Comparison of ENCODE assay signal across 8 cellular contexts in genomic region chr2:42494434-42495233, GRCh38. TPM values are rescaled to one million over a fixed set of nuclear protein-coding genes. Genes with fewer than 3 reads are reported as not detected.
DNase-seq lines count a peak whose midpoint lies in the region; TF ChIP-seq lines count a peak whose summit lies in the region.

No MANE protein-coding gene starts in this region.

- H3K27me3 ChIP-seq in H7 (ENCODE audit: control insufficient read depth, insufficient read depth, low read length) = peaks cover 26% of the 10 kb centered on the region
- no peaks in the 10 kb centered on the region for H3K27me3 ChIP-seq in MM.1S (replicated peaks; ENCODE audit: insufficient read depth, low read length)
- H3K27me3 ChIP-seq in SJCRH30 = no peaks in the 10 kb centered on the region
- H3K27me3 ChIP-seq in osteoblast (ENCODE audit: insufficient read depth, low read length) = peaks cover 42% of the 10 kb centered on the region
- no peaks in the 10 kb centered on the region for H3K27me3 ChIP-seq in testis

- H3K4me3 ChIP-seq in H7 (ENCODE audit: insufficient read depth, low read depth, low read length) = peak overlapping the region; percentile 73
- H3K4me3 ChIP-seq in MM.1S (ENCODE audit: low read length) = peak overlapping the region; percentile 96
- H3K4me3 ChIP-seq in SJCRH30 = peak overlapping the region; percentile 23
- peak overlapping the region; percentile 67 for H3K4me3 ChIP-seq in osteoblast (ENCODE audit: insufficient read depth, low read length)
- H3K4me3 ChIP-seq in testis = peak overlapping the region; percentile 70 to 72

- H2AFZ ChIP-seq in MM.1S (ENCODE audit: low read length) = peak overlapping the region; percentile 95
- H2AFZ ChIP-seq in osteoblast (ENCODE audit: low read length) = peak overlapping the region; percentile 66

- peak; percentile 85 for TF ChIP-seq CTCF in MM.1S (IDR thresholded peaks at IDR 0.05; ENCODE audit: low read length)
- peak; percentile 94 for TF ChIP-seq CTCF in osteoblast (IDR thresholded peaks at IDR 0.05; ENCODE audit: extremely low read depth, low read depth, low read length)
- peak; percentile 70 to 95 (median 87) for TF ChIP-seq CTCF in testis (IDR thresholded peaks at IDR 0.05)

- H3K36me3 ChIP-seq in H7 (replicated peaks; ENCODE audit: control insufficient read depth, insufficient read depth, low read length) = no peaks in the 10 kb centered on the region; the same call in 1 of the 2 replicates
- no peaks in the 10 kb centered on the region for H3K36me3 ChIP-seq in MM.1S (replicated peaks; ENCODE audit: insufficient read depth, low read length)
- no peaks in the 10 kb centered on the region for H3K36me3 ChIP-seq in SJCRH30
- H3K36me3 ChIP-seq in osteoblast (ENCODE audit: insufficient read depth, low read length) = no peaks in the 10 kb centered on the region
- H3K36me3 ChIP-seq in testis (ENCODE audit: low read depth, missing control alignments) = no peaks in the 10 kb centered on the region

- 1% methylated on average over 35 to 36 of the region's 59 CpGs for WGBS in testis, 2 donors

- peak overlapping the region; percentile 70 for H3K9ac ChIP-seq in MM.1S (ENCODE audit: low read length)

- no peak for TF ChIP-seq POLR2A in testis (IDR thresholded peaks at IDR 0.05)

- no peaks in the 10 kb centered on the region for H3K79me2 ChIP-seq in MM.1S (ENCODE audit: low read length)
- H3K79me2 ChIP-seq in osteoblast (ENCODE audit: insufficient read depth, low read length) = no peaks in the 10 kb centered on the region

- peaks cover 9% of the 10 kb centered on the region; the same call in 1 of the 2 replicates for H3K4me1 ChIP-seq in MM.1S (ENCODE audit: low read length)
- H3K4me1 ChIP-seq in SJCRH30 = peaks cover 7% of the 10 kb centered on the region
- peaks cover 10% of the 10 kb centered on the region for H3K4me1 ChIP-seq in osteoblast (ENCODE audit: insufficient read depth, low read length)
- H3K4me1 ChIP-seq in testis = peaks cover 6% of the 10 kb centered on the region

- H3K27ac ChIP-seq in MM.1S (ENCODE audit: low read length) (peak overlapping the region; percentile 51; the same call in 1 of the 2 replicates), SJCRH30 (no peak overlapping the region; the same call in 1 of the 2 replicates), osteoblast (ENCODE audit: low read depth, low read length) (no peak overlapping the region), testis (peak overlapping the region; percentile 79 to 90)

- no peaks in the 10 kb centered on the region for H3K9me2 ChIP-seq in MM.1S (replicated peaks; ENCODE audit: insufficient read depth, low read length)

- H3K4me2 ChIP-seq in MM.1S (ENCODE audit: low read depth, low read length) (peak overlapping the region; percentile 99), osteoblast (ENCODE audit: insufficient read depth, low read length) (peak overlapping the region; percentile 76)

- H3K9me3 ChIP-seq in MM.1S (replicated peaks; ENCODE audit: insufficient read depth, low read length) (no peaks in the 10 kb centered on the region), SJCRH30 (replicated peaks) (no peaks in the 10 kb centered on the region; the same call in none of the 2 replicates), osteoblast (ENCODE audit: low read depth, low read length) (no peaks in the 10 kb centered on the region), testis (no peaks in the 10 kb centered on the region)

- intact Hi-C loops in testis (cut with DNase I; ENCODE audit: low total_unique reads) = no loop called here

- peak; percentile 69 for DNase-seq in EH (ENCODE audit: low read depth)
- DNase-seq in H7 = peak; percentile 86
- DNase-seq in MM.1S = peak; percentile 90
- peak; percentile 74 to 92 for DNase-seq in SJCRH30
- peak; percentile 76 for DNase-seq in activated naive CD4-positive, alpha-beta T cell treated with Interleukin-2 at 50 U/mL for 16 hours
- DNase-seq in globus pallidus (ENCODE audit: low spot score) = peak; percentile 61
- peak; percentile 94 for DNase-seq in osteoblast (ENCODE audit: insufficient read length, low spot score, missing footprints)
- peak; percentile 86 for DNase-seq in testis

- peaks cover 9% of the 10 kb centered on the region; the same call in 1 of the 2 replicates for H3F3A ChIP-seq in MM.1S (ENCODE audit: insufficient read depth, low read length)

- H4K20me1 ChIP-seq in MM.1S (ENCODE audit: insufficient read depth, low read length) (no peaks in the 10 kb centered on the region), osteoblast (ENCODE audit: insufficient read depth, low read length) (no peaks in the 10 kb centered on the region)

RNA-seq across cellular contexts. Expression of gene KCNG3, which starts 0.9 kb away (rescaled TPM):
- total RNA-seq in H7 (2014; rRNA removed; shearing (Covaris generic)) = 2.7 and 5.4 TPM in 2 replicates
- 0.03 and 0.06 TPM in 2 replicates for total RNA-seq in SJCRH30 (2014; rRNA removed; shearing (Covaris generic))
- under 0.01 TPM in 1 of 2 replicates, not detected in the other for total RNA-seq in osteoblast
- 10 to 100 TPM; 11.3 to 12.4 TPM for total RNA-seq in testis
- 1.2 TPM for polyA plus RNA-seq in testis (ENCODE audit: insufficient read depth, low read depth, low replicate concordance)

Comparison
In these comparisons a context has a peak if more than half of its experiments do, and no peak if none do; other contexts are left out.
1. H3K4me3 ChIP-seq: peak in every context shown above with its lines; median percentile 96 in MM.1S; 73 in H7; 71 in testis; 67 in osteoblast; 23 in SJCRH30.
2. H3K27ac ChIP-seq: peak in MM.1S (single experiment) and testis (2 of 2); none in SJCRH30 (single experiment) and osteoblast (single experiment).
3. Peak in every context shown above with its lines, with median percentiles within 50 percentile points of each other: DNase-seq and CTCF ChIP-seq.